In the genomic region with DNA sequence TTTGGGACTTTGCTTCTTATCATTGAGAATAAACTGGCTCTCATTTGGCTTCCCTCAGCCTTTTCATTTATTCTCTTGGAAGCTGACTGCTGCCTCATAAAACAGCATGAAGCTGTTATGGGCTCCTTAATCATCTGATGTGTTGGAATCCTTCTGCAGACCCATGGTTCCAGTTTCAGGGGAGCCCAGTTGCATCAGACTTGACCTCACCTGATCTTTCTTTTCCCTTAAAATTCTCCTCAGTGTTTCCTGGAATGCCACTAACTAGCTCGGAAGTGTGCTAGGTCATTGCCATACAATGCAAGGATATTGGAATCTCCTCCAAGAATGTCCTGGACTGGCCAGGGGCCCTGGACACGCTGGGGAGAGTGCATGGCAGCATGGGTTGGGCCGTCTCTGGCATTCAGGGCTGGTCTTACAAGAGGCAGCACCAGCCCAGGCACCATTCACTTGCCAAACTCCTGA, we compare ENCODE assay signal across 17 cellular contexts.
A peak's percentile ranks its signal among the peaks of the same experiment; 100 is the strongest.
DNase-seq lines count a peak whose midpoint lies in the region; ATAC-seq and TF ChIP-seq lines count a peak whose summit lies in the region.
"Had no signal": no experiment of that assay in that cellular context is flagged by ENCODE, and none has a peak within 500 bp of the region (broad histone marks: within the 10 kb centered on the region; RNA-seq: fewer than 3 reads in every experiment).

No MANE protein-coding gene starts in this region.

- WGBS in right lobe of liver (ENCODE audit: insufficient coverage, low coverage, low lambda C conversion rate, missing lambda C conversion rate), result 53% methylated on average over 3 of the region's 3 CpGs

- no peaks in the 10 kb centered on the region for H3K27me3 ChIP-seq in right atrium auricular region
- no peaks in the 10 kb centered on the region for H3K27me3 ChIP-seq in right lobe of liver
- no peaks in the 10 kb centered on the region for H3K27me3 ChIP-seq in uterus

- TF ChIP-seq CTCF in right atrium auricular region (IDR thresholded peaks at IDR 0.05) (no peak), fibroblast of the aortic adventitia (IDR thresholded peaks at IDR 0.05; ENCODE audit: insufficient read depth, low read length) (no peak), right lobe of liver (IDR thresholded peaks at IDR 0.05) (no peak), uterus (IDR thresholded peaks at IDR 0.05) (no peak)

- no peaks in the 10 kb centered on the region for H3K36me3 ChIP-seq in right atrium auricular region
- H3K36me3 ChIP-seq in right lobe of liver, result no peaks in the 10 kb centered on the region
- H3K36me3 ChIP-seq in uterus, result no peaks in the 10 kb centered on the region

- DNase-seq in Right ventricle myocardium superior, result peak; percentile 55
- no peak for DNase-seq in right atrium auricular region (ENCODE audit: low spot score)
- peak; percentile 47 for DNase-seq in fibroblast of the aortic adventitia (ENCODE audit: low read depth)
- DNase-seq in right lobe of liver, result no peak
- DNase-seq in uterus, result peak; percentile 21 to 37
- DNase-seq in NCI-H446 (lab: John Stamatoyannopoulos, UW), result no peak
- DNase-seq in NCI-H524 treated with DMSO at 0.1 percent for 48 hours (lab: John Stamatoyannopoulos, UW), result no peak
- no peak for DNase-seq in hypothalamus (lab: John Stamatoyannopoulos, UW)
- DNase-seq: 8988T, COR-L47, H7, NCI-H1436 treated with DMSO at 0.1 percent for 48 hours, NCI-H2081, NCI-H524 had no signal

- H3K4me1 ChIP-seq in right atrium auricular region (peaks cover 0 to 40% of the 10 kb centered on the region in 2 donors), right lobe of liver (no peaks in the 10 kb centered on the region), uterus (no peaks in the 10 kb centered on the region)

- H3K9me3 ChIP-seq in right atrium auricular region (no peaks in the 10 kb centered on the region), right lobe of liver (no peaks in the 10 kb centered on the region), uterus (no peaks in the 10 kb centered on the region)

- peak overlapping the region in 1 of 2 donors; percentile 47 for H3K27ac ChIP-seq in right atrium auricular region
- no peak overlapping the region for H3K27ac ChIP-seq in right lobe of liver
- peak overlapping the region in 1 of 2 donors; percentile 8 for H3K27ac ChIP-seq in uterus
- H3K27ac ChIP-seq: C4-2B, RWPE1 had no signal

- H3K4me3 ChIP-seq in right atrium auricular region (no peak overlapping the region), fibroblast of the aortic adventitia (ENCODE audit: low read depth, low read length) (no peak overlapping the region), right lobe of liver (no peak overlapping the region), uterus (no peak overlapping the region)
- H3K4me3 ChIP-seq: GM12878 had no signal

- no peak for TF ChIP-seq POLR2A in right lobe of liver (IDR thresholded peaks at IDR 0.05)
- no peak for TF ChIP-seq POLR2A in uterus (IDR thresholded peaks at IDR 0.05)

- intact Hi-C loops in Right ventricle myocardium superior (cut with DNase I), result no loop called here
- intact Hi-C loops in right lobe of liver (cut with DNase I), result no loop called here
- intact Hi-C loops in uterus (cut with DNase I; ENCODE audit: low total_unique reads), result no loop called here

- ATAC-seq in Right ventricle myocardium superior (ENCODE audit: poor library complexity), result peak; percentile 25
- peak; percentile 29 to 51 (median 35) for ATAC-seq in right lobe of liver
- ATAC-seq: GM12878 had no signal

Comparison
In these comparisons a context has a peak if more than half of its experiments do, and no peak if none do; other contexts are left out.
1. DNase-seq: peak in Right ventricle myocardium superior (single experiment), fibroblast of the aortic adventitia (single experiment) and uterus (2 of 2); none in right atrium auricular region (single experiment), right lobe of liver (0 of 3), NCI-H446 (0 of 2), NCI-H524 treated with DMSO at 0.1 percent for 48 hours (single experiment) and hypothalamus (0 of 51).